ENCODE assay signal across 17 cellular contexts in the genomic region with DNA sequence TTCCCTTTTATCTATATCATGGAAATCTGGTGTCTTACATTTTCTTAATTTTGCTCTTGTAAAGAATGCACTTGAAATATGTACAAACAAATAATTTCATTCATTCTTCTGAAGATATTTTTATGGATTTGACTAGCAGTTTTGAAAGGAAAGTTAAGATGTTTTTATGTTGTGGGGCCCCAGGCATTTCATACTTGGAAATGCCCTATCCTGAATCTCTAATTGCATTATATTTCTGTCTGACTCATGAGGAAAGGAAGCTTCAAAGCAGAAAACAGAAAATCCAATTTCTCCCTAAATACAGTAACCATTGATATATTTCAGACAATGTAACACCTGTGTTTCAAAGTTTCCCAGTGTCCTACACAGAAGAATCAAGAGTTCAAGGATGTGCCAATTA.
DNase-seq lines count a peak whose midpoint lies in the region; ATAC-seq, FAIRE-seq and TF ChIP-seq lines count a peak whose summit lies in the region.
"Had no signal": no experiment of that assay in that cellular context is flagged by ENCODE, and none has a peak within 500 bp of the region (broad histone marks: within the 10 kb centered on the region; RNA-seq: fewer than 3 reads in every experiment).

No MANE protein-coding gene starts in this region.

- ATAC-seq in GM21390 (IDR thresholded peaks at IDR 0.05; ENCODE audit: unreplicated experiment) (no peak), GM19023 (IDR thresholded peaks at IDR 0.05; ENCODE audit: unreplicated experiment) (no peak)
- ATAC-seq: A549; CD8-positive, alpha-beta T cell had no signal

- H3K36me3 ChIP-seq in bronchial epithelial cell (ENCODE audit: control insufficient read depth, insufficient read depth, low read length), result no peaks in the 10 kb centered on the region

- no peak overlapping the region for H3K4me3 ChIP-seq in bronchial epithelial cell (ENCODE audit: low read depth, low read length)
- no peak overlapping the region for H3K4me3 ChIP-seq in epithelial cell of esophagus (ENCODE audit: low read length)
- H3K4me3 ChIP-seq: A549; BLaER1 treated with 17β-estradiol and CSF1 and Interleukin-3, amounts not matched to agents 10 nM and 100 nM had no signal

- H3K27me3 ChIP-seq in bronchial epithelial cell (ENCODE audit: control insufficient read depth, insufficient read depth, low read length), result no peaks in the 10 kb centered on the region
- H3K27me3 ChIP-seq: BLaER1 treated with 17β-estradiol and CSF1 and Interleukin-3, amounts not matched to agents 10 nM and 100 nM had no signal

- FAIRE-seq in bronchial epithelial cell (lab: Jason Lieb, UNC), result no peak
- FAIRE-seq: A549, GM12891, GM19239 had no signal

- peak; percentile 2 for DNase-seq in COLO829 (ENCODE audit: low spot score)
- DNase-seq in bronchial epithelial cell (ENCODE audit: low read depth), result peak; percentile 6
- DNase-seq in epithelial cell of esophagus (ENCODE audit: low read depth), result peak; percentile 6
- DNase-seq: AML-193; CD4-positive, alpha-beta T cell; CD8-positive, alpha-beta T cell; COR-L47; DMS 273 treated with DMSO at 0.1 percent for 48 hours; DMS153; DMS79 treated with DMSO at 0.1 percent for 48 hours; GF-D8 had no signal

- no peak for TF ChIP-seq CTCF in bronchial epithelial cell (IDR thresholded peaks at IDR 0.05; ENCODE audit: insufficient read depth, low read length, severe bottlenecking)
- TF ChIP-seq CTCF in epithelial cell of esophagus (IDR thresholded peaks at IDR 0.05; ENCODE audit: insufficient read depth, low read depth, low read length, missing control alignments), result no peak
